Comparison of ENCODE assay signal across 18 cellular contexts in genomic region chr20:2745936-2746635, GRCh38.
"Had no signal": no experiment of that assay in that cellular context is flagged by ENCODE, and none has a peak within 500 bp of the region (broad histone marks: within the 10 kb centered on the region; RNA-seq: fewer than 3 reads in every experiment).

No MANE protein-coding gene starts in this region.

- H3K9me3 ChIP-seq: gastroesophageal sphincter, heart left ventricle, mucosa of descending colon had no signal

- H2AFZ ChIP-seq: parathyroid adenoma had no signal

- H3K79me2 ChIP-seq: parathyroid adenoma had no signal

- H3K9ac ChIP-seq: parathyroid adenoma had no signal

- H3K36me3 ChIP-seq: gastroesophageal sphincter, heart left ventricle had no signal

- DNase-seq: activated B cell treated with CpG ODN at 0.5 μM for 24 hours; activated CD4-positive, alpha-beta T cell treated with anti-CD3 and anti-CD28 coated beads, Interleukin-2, amount 50 U/mL, for 1 hour; activated naive CD8-positive, alpha-beta T cell treated with anti-CD3 and anti-CD28 coated beads for 36 hours; activated T-cell treated with anti-CD3 and anti-CD28 coated beads, Interleukin-2, amount 50 U/mL, for 72 hours; amniotic stem cell; effector CD8-positive, alpha-beta T cell; heart left ventricle; mesenchymal stem cell; mucosa of descending colon; naive B cell; stimulated activated CD4-positive, alpha-beta T cell treated with anti-CD3 and anti-CD28 coated beads, Interleukin-2, amount 100 ng/mL, for 24 hours; stimulated activated naive CD8-positive, alpha-beta T cell treated with anti-CD3 and anti-CD28 coated beads, Interleukin-15, amount 100 ng/mL, for 72 hours; T-helper 1 cell; T-helper 9 cell; trophoblast cell had no signal

- H3K9me3 Mint-ChIP-seq: activated B cell treated with CpG ODN at 0.5 μM for 24 hours; activated naive CD8-positive, alpha-beta T cell treated with anti-CD3 and anti-CD28 coated beads for 36 hours; activated T-cell treated with anti-CD3 and anti-CD28 coated beads, Interleukin-2, amount 50 U/mL, for 72 hours; stimulated activated naive CD8-positive, alpha-beta T cell treated with anti-CD3 and anti-CD28 coated beads, Interleukin-15, amount 100 ng/mL, for 72 hours had no signal

- H3K27ac Mint-ChIP-seq: activated B cell treated with CpG ODN at 0.5 μM for 24 hours; activated naive CD8-positive, alpha-beta T cell treated with anti-CD3 and anti-CD28 coated beads for 36 hours; activated T-cell treated with anti-CD3 and anti-CD28 coated beads, Interleukin-2, amount 50 U/mL, for 72 hours; stimulated activated naive CD8-positive, alpha-beta T cell treated with anti-CD3 and anti-CD28 coated beads, Interleukin-15, amount 100 ng/mL, for 72 hours had no signal

- ATAC-seq: activated T-cell treated with anti-CD3 and anti-CD28 coated beads, Interleukin-2, amount 50 U/mL, for 72 hours; esophagus mucosa; gastroesophageal sphincter; heart left ventricle; mucosa of descending colon; stimulated activated naive CD8-positive, alpha-beta T cell treated with anti-CD3 and anti-CD28 coated beads, Interleukin-15, amount 100 ng/mL, for 72 hours had no signal

- H3K36me3 Mint-ChIP-seq: naive B cell had no signal

- H3K4me3 Mint-ChIP-seq: activated B cell treated with CpG ODN at 0.5 μM for 24 hours; activated naive CD8-positive, alpha-beta T cell treated with anti-CD3 and anti-CD28 coated beads for 36 hours; activated T-cell treated with anti-CD3 and anti-CD28 coated beads, Interleukin-2, amount 50 U/mL, for 72 hours; naive B cell; stimulated activated naive CD8-positive, alpha-beta T cell treated with anti-CD3 and anti-CD28 coated beads, Interleukin-15, amount 100 ng/mL, for 72 hours had no signal

- H3K4me3 ChIP-seq: gastroesophageal sphincter, heart left ventricle, mucosa of descending colon had no signal

- H3K27ac ChIP-seq: gastroesophageal sphincter, heart left ventricle, parathyroid adenoma had no signal
